Comparison of ENCODE assay signal across 22 cellular contexts in genomic region chr21:39654951-39655350, GRCh38. TPM values are rescaled to one million over a fixed set of nuclear protein-coding genes. Genes with fewer than 3 reads are reported as not detected.
"Had no signal": no experiment of that assay in that cellular context is flagged by ENCODE, and none has a peak within 500 bp of the region (broad histone marks: within the 10 kb centered on the region; RNA-seq: fewer than 3 reads in every experiment).

No MANE protein-coding gene starts in this region.

- FAIRE-seq: frontal cortex, islet of Langerhans had no signal

- H3K4me2 ChIP-seq: smooth muscle cell had no signal

- H2AFZ ChIP-seq: parathyroid adenoma had no signal

- H3K9ac ChIP-seq: parathyroid adenoma had no signal

- H3K27ac ChIP-seq: coronary artery, heart left ventricle, parathyroid adenoma, prostate gland, suprapubic skin, thyroid gland, upper lobe of right lung, vagina had no signal

- H3K4me3 ChIP-seq: coronary artery, heart left ventricle, lung, prostate gland, smooth muscle cell, suprapubic skin, thyroid gland, upper lobe of right lung, vagina had no signal

- ATAC-seq: heart left ventricle, left ventricle myocardium superior, upper lobe of right lung had no signal

- DNase-seq: caudate nucleus; effector CD4-positive, alpha-beta T cell; heart left ventricle; hypothalamus; left ventricle myocardium superior; naive B cell; stimulated activated CD4-positive, alpha-beta T cell treated with anti-CD3 and anti-CD28 coated beads, Interleukin-2, amount 100 ng/mL, for 48 hours; stimulated activated naive CD4-positive, alpha-beta T cell treated with Interleukin-2 at 50 U/mL for 16 hours; thyroid gland had no signal

- H3K4me1 ChIP-seq: parathyroid adenoma, prostate gland, suprapubic skin, upper lobe of right lung had no signal

- H3K9me3 ChIP-seq: prostate gland, suprapubic skin, thyroid gland, upper lobe of right lung, vagina had no signal

- H3K36me3 ChIP-seq: heart left ventricle, prostate gland, suprapubic skin, thyroid gland, upper lobe of right lung, vagina had no signal

- H3K27me3 ChIP-seq: heart left ventricle, suprapubic skin, thyroid gland, upper lobe of right lung, vagina had no signal

RNA-seq across cellular contexts. Expression of gene B3GALT5, which starts 42.2 kb away (rescaled TPM):
- total RNA-seq: dermis microvascular lymphatic vessel endothelial cell, mononuclear cell, omental fat pad, upper lobe of right lung had no signal
